ENCODE assay signal across 1 cellular context in the genomic region with DNA sequence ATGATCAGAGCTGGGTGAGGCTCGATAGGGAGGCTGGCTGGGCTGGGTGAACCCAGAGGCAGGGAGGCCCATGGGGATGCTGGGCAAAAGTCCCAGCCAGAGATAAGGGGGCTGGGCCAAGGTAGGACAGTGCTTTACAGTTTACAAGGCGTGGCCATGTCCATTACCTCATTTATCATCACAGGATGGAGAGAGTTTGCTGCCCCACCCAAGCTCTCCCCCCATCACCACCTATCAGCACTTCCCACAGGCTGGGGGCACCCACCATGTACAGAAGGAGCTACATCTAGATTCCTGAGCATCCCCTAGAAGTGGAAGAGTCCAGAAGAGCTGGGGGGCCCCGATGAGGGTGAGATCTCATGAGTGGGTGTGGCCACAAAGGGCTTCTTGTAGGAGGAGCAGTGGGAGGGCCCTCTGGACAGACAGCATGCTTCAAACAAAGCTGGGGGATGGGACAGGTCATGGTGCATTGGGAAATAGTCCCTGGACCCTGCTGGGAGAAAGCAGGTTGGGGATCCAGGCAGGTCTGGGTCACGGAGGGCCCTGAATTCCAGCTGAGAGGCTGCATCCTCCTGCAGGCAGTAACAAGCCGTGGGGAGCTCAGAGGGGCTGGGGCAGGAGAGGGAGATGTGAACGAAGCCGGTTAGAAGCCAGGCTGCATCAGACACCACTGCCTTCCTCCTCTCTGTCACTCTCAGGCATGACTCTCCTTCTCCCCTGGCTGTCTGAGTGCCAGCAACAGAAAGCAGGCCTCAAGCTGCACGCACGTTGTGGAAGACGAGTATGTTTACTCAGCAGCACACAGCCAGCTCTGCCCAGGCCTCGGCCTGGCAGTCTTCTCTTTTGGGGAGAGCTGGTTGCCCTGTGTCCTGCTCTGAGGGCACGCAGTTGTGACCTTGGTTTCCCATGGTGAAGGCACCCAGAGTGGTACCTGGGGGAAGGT.
TF ChIP-seq lines count a peak whose summit lies in the region.

No MANE protein-coding gene starts in this region.

TF ChIP-seq in WTC11, 78 proteins besides CTCF, POLR2A, EP300 and RAD21 (continued from another document):
- TF ChIP-seq EMX1 (CRISPR knock-in tag; IDR thresholded peaks at IDR 0.05) (no peak), OVOL2 (CRISPR knock-in tag; IDR thresholded peaks at IDR 0.05; ENCODE audit: borderline replicate concordance) (no peak), IRF1 (CRISPR knock-in tag; IDR thresholded peaks at IDR 0.05) (no peak), CBFB (CRISPR knock-in tag; IDR thresholded peaks at IDR 0.05; ENCODE audit: low read depth) (no peak), NR1H2 (CRISPR knock-in tag; IDR thresholded peaks at IDR 0.05) (no peak), NFE2L1 (CRISPR knock-in tag; IDR thresholded peaks at IDR 0.05) (no peak), NFYB (CRISPR knock-in tag; conservative IDR thresholded peaks at IDR 0.05; ENCODE audit: low read depth) (no peak), STAT6 (CRISPR knock-in tag; conservative IDR thresholded peaks at IDR 0.05; ENCODE audit: low read depth) (no peak), CREB1 (CRISPR knock-in tag; IDR thresholded peaks at IDR 0.05) (no peak), NR2C2 (CRISPR knock-in tag; IDR thresholded peaks at IDR 0.05) (no peak), TEAD4 (CRISPR knock-in tag; IDR thresholded peaks at IDR 0.05) (no peak), ZNF317 (CRISPR knock-in tag; IDR thresholded peaks at IDR 0.05; ENCODE audit: borderline replicate concordance, low read depth) (no peak)
- TF ChIP-seq, protein P1, sequence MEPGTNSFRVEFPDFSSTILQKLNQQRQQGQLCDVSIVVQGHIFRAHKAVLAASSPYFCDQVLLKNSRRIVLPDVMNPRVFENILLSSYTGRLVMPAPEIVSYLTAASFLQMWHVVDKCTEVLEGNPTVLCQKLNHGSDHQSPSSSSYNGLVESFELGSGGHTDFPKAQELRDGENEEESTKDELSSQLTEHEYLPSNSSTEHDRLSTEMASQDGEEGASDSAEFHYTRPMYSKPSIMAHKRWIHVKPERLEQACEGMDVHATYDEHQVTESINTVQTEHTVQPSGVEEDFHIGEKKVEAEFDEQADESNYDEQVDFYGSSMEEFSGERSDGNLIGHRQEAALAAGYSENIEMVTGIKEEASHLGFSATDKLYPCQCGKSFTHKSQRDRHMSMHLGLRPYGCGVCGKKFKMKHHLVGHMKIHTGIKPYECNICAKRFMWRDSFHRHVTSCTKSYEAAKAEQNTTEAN (CRISPR knock-in tag; IDR thresholded peaks at IDR 0.05): no peak
- TF ChIP-seq, protein P2, sequence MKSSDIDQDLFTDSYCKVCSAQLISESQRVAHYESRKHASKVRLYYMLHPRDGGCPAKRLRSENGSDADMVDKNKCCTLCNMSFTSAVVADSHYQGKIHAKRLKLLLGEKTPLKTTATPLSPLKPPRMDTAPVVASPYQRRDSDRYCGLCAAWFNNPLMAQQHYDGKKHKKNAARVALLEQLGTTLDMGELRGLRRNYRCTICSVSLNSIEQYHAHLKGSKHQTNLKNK (CRISPR knock-in tag; IDR thresholded peaks at IDR 0.05): no peak
TF ChIP-seq in WTC11: peak in this region for 0.
